Comparison of ENCODE assay signal across 8 cellular contexts in the genomic region with DNA sequence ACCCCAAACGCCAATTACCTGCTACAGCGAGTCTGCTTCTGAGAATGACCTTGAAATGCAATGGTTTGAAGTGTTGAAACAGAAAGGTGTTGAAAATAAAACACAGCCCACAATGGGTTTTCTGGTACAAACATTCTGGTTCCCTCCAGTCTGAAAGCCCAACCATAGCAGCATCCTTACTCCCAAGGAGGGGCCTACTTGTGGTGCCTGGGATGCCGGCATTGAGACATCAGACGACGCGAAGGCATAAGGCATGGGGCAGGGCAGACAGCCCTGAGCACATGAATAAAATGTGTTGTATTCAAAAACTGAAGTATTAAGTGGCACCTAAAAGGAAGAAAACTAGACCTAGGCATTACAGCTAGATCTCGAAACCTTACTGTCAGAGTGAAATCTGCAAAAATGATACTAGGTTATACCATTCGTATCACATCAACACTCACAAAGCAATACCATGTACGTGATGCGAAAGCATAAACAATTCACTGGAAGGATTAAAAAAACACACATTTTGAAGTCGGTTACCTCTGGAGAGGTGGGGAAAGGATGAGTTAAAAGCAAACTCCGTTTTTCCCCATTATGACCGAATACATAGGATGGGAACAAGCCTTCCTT. TPM values are rescaled to one million over a fixed set of nuclear protein-coding genes. Genes with fewer than 3 reads are reported as not detected.
DNase-seq lines count a peak whose midpoint lies in the region; ATAC-seq and TF ChIP-seq lines count a peak whose summit lies in the region.

No MANE protein-coding gene starts in this region.

- POLR2A ChIA-PET in RWPE1 (lab: Yijun Ruan, JAX; ENCODE audit: low non-redundant PET), result no interaction called here

- intact Hi-C loops in ovary (cut with DNase I), result no loop called here

- H3K9me3 ChIP-seq in ovary, result no peaks in the 10 kb centered on the region

- H3K4me3 ChIP-seq in epithelial cell of proximal tubule (ENCODE audit: low read depth, low read length) (peak overlapping the region; percentile 92), ovary (peak overlapping the region; percentile 62)

- TF ChIP-seq CTCF in RWPE1 (conservative IDR thresholded peaks at IDR 0.05; ENCODE audit: low read depth) (no peak), epithelial cell of proximal tubule (conservative IDR thresholded peaks at IDR 0.05; ENCODE audit: low read depth, low read length) (no peak), ovary (IDR thresholded peaks at IDR 0.05) (no peak)

- H3K27me3 ChIP-seq in ovary, result no peaks in the 10 kb centered on the region

- H3K27ac ChIP-seq in RWPE1 (peak overlapping the region; percentile 86), ovary (peak overlapping the region in 1 of 2 donors; percentile 66)

- ATAC-seq in GM18858 (IDR thresholded peaks at IDR 0.05; ENCODE audit: unreplicated experiment), result no peak

- peak; percentile 7 for DNase-seq in NCI-H2171 treated with DMSO at 0.1 percent for 48 hours (lab: John Stamatoyannopoulos, UW)
- DNase-seq in NCI-H2171 (lab: John Stamatoyannopoulos, UW), result no peak
- peak; percentile 37 for DNase-seq in RWPE1 (ENCODE audit: low spot score)
- no peak for DNase-seq in epithelial cell of proximal tubule (ENCODE audit: low read depth)
- no peak for DNase-seq in ovary
- DNase-seq in NCI-H226, result no peak
- no peak for DNase-seq in kidney glomerular epithelial cell (lab: John Stamatoyannopoulos, UW)

- peaks cover 14% of the 10 kb centered on the region for H3K4me1 ChIP-seq in ovary (ENCODE audit: insufficient read depth)

- CTCF ChIA-PET in RWPE1 (lab: Yijun Ruan, JAX), result interaction anchor here (0.5 kb wide), 1 partner anchor 396 kb away, joined by 3 read pairs; no protein-coding TSS in a partner anchor

- WGBS in ovary, 3 donors, result 3 to 5% (median 4%) methylated on average over 13 of the region's 13 CpGs

- no peak for TF ChIP-seq EP300 in ovary (IDR thresholded peaks at IDR 0.05)

- no peaks in the 10 kb centered on the region for H3K36me3 ChIP-seq in ovary

- TF ChIP-seq POLR2A in ovary (IDR thresholded peaks at IDR 0.05), result no peak

RNA-seq across cellular contexts. Expression of gene NUDT21, which starts 0.8 kb away (rescaled TPM):
- 77.1 and 78.2 TPM in 2 replicates for total RNA-seq in epithelial cell of proximal tubule
- total RNA-seq in ovary, result 100 to 1,000 TPM in 5 of 7 donors, 10 to 100 TPM in 2; 46.0 to 163 (median 130) TPM
- 10 to 100 TPM; 40.8 to 64.7 TPM for polyA plus RNA-seq in ovary

RNA-seq across cellular contexts. Expression of gene OGFOD1, which starts 1.0 kb away (rescaled TPM):
- total RNA-seq in epithelial cell of proximal tubule (54.9 and 66.7 TPM in 2 replicates), ovary (10 to 100 TPM in 6 of 7 donors, 1 to 10 TPM in 1; 8.1 to 45.2 (median 28.9) TPM)
- 10 to 100 TPM; 12.2 to 36.4 TPM for polyA plus RNA-seq in ovary

RNA-seq across cellular contexts. Expression of gene AMFR, which starts 25.0 kb away (rescaled TPM):
- total RNA-seq in epithelial cell of proximal tubule (111 and 119 TPM in 2 replicates), ovary (100 to 1,000 TPM; 103 to 130 (median 116) TPM)
- polyA plus RNA-seq in ovary, result 10 to 100 TPM; 94.1 to 97.8 TPM

Comparison
In these comparisons a context has a peak if more than half of its experiments do, and no peak if none do; other contexts are left out.
1. DNase-seq: peak in NCI-H2171 treated with DMSO at 0.1 percent for 48 hours (single experiment) and RWPE1 (single experiment); none in NCI-H2171 (single experiment), epithelial cell of proximal tubule (single experiment), ovary (0 of 5), NCI-H226 (single experiment) and kidney glomerular epithelial cell (single experiment).